15 cellular contexts compared by ENCODE assay signal in the genomic region with DNA sequence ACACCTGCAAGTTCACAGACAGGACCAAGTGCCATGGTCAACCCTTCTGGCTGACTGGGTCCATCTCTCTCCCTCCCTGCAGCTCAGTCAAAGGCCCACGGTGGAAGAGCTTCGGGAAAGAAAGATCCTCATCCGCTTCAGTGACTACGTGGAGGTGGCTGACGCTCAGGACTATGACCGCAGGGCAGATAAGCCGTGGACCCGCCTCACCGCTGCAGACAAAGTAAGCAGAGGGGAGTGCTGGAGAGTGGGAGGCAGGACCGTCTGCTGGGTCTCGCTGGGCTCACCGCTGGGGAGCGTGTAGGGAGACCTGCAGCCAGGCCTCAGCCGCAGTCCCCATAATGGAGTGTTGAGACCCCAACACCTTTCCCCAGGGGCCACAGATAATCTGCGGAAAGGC. TPM values are rescaled to one million over a fixed set of nuclear protein-coding genes. Genes with fewer than 3 reads are reported as not detected.
DNase-seq lines count a peak whose midpoint lies in the region; ATAC-seq lines count a peak whose summit lies in the region.
"Had no signal": no experiment of that assay in that cellular context is flagged by ENCODE, and none has a peak within 500 bp of the region (broad histone marks: within the 10 kb centered on the region; RNA-seq: fewer than 3 reads in every experiment).

No MANE protein-coding gene starts in this region.

- peak overlapping the region; percentile 27 for H3K27ac Mint-ChIP-seq in T-helper 1 cell treated with Interleukin-12 subunit alpha and Interleukin-12 subunit beta and Interleukin-4 antibody, amounts not matched to agents 30 μg/mL and 1 μg/mL, for 36 hours
- H3K27ac Mint-ChIP-seq in central memory CD8-positive, alpha-beta T cell (ENCODE audit: low read depth), result peak overlapping the region; percentile 36
- H3K27ac Mint-ChIP-seq in naive B cell, result peak overlapping the region in 4 of 6 donors; percentile 75 to 92 (median 78)
- H3K27ac Mint-ChIP-seq: CD4-positive, alpha-beta T cell had no signal

- ATAC-seq in central memory CD8-positive, alpha-beta T cell (replicated peaks; ENCODE audit: extremely low read depth, poor library complexity, severe bottlenecking), result no peak
- no peak for ATAC-seq in naive B cell (ENCODE audit: low read depth in 2 of 2)
- no peak for ATAC-seq in HG03457 (IDR thresholded peaks at IDR 0.05; ENCODE audit: unreplicated experiment)

- H3K9me3 Mint-ChIP-seq in T-helper 1 cell treated with Interleukin-12 subunit alpha and Interleukin-12 subunit beta and Interleukin-4 antibody, amounts not matched to agents 30 μg/mL and 1 μg/mL, for 36 hours, result peaks cover 26% of the 10 kb centered on the region
- peaks cover 5% of the 10 kb centered on the region for H3K9me3 Mint-ChIP-seq in central memory CD8-positive, alpha-beta T cell
- peaks cover 0 to 12% (median 0%) of the 10 kb centered on the region in 7 donors for H3K9me3 Mint-ChIP-seq in naive B cell

- H3K4me1 Mint-ChIP-seq in T-helper 1 cell treated with Interleukin-12 subunit alpha and Interleukin-12 subunit beta and Interleukin-4 antibody, amounts not matched to agents 30 μg/mL and 1 μg/mL, for 36 hours (ENCODE audit: low read depth), result no peaks in the 10 kb centered on the region
- H3K4me1 Mint-ChIP-seq in central memory CD8-positive, alpha-beta T cell, result no peaks in the 10 kb centered on the region
- peaks cover 49 to 85% (median 74%) of the 10 kb centered on the region in 3 donors for H3K4me1 Mint-ChIP-seq in naive B cell

- peaks cover 20% of the 10 kb centered on the region for H3K36me3 Mint-ChIP-seq in T-helper 1 cell treated with Interleukin-12 subunit alpha and Interleukin-12 subunit beta and Interleukin-4 antibody, amounts not matched to agents 30 μg/mL and 1 μg/mL, for 36 hours (ENCODE audit: low read depth)
- H3K36me3 Mint-ChIP-seq in central memory CD8-positive, alpha-beta T cell (ENCODE audit: insufficient read depth), result peaks cover 3% of the 10 kb centered on the region
- peaks cover 37 to 52% of the 10 kb centered on the region in 2 donors for H3K36me3 Mint-ChIP-seq in naive B cell

- H3K4me3 Mint-ChIP-seq in T-helper 1 cell treated with Interleukin-12 subunit alpha and Interleukin-12 subunit beta and Interleukin-4 antibody, amounts not matched to agents 30 μg/mL and 1 μg/mL, for 36 hours, result no peak overlapping the region
- H3K4me3 Mint-ChIP-seq in central memory CD8-positive, alpha-beta T cell, result no peak overlapping the region
- peak overlapping the region in 4 of 8 donors; percentile 4 to 57 (median 36) for H3K4me3 Mint-ChIP-seq in naive B cell
- H3K4me3 Mint-ChIP-seq: CD4-positive, alpha-beta T cell; H9 had no signal

- no peak for DNase-seq in T-helper 1 cell
- no peak for DNase-seq in central memory CD8-positive, alpha-beta T cell (ENCODE audit: low spot score in 2 of 2)
- DNase-seq in naive B cell, result no peak
- no peak for DNase-seq in HT-29 (ENCODE audit: low spot score)
- DNase-seq in AG08395 (ENCODE audit: low spot score), result no peak
- no peak for DNase-seq in T1000 (lab: John Stamatoyannopoulos, UW)
- DNase-seq: AML-193; Calu3; CD4-positive, alpha-beta T cell; DMS 273 treated with DMSO at 0.1 percent for 48 hours; GOT3; H9; KBM-7 had no signal

- no peaks in the 10 kb centered on the region for H3K27me3 Mint-ChIP-seq in T-helper 1 cell treated with Interleukin-12 subunit alpha and Interleukin-12 subunit beta and Interleukin-4 antibody, amounts not matched to agents 30 μg/mL and 1 μg/mL, for 36 hours (ENCODE audit: low read depth)
- H3K27me3 Mint-ChIP-seq in central memory CD8-positive, alpha-beta T cell, result no peaks in the 10 kb centered on the region
- no peaks in the 10 kb centered on the region for H3K27me3 Mint-ChIP-seq in naive B cell
- H3K27me3 Mint-ChIP-seq: CD4-positive, alpha-beta T cell had no signal

RNA-seq across cellular contexts. Expression of a gene that starts 45.0 kb away (rescaled TPM):
- 10 to 100 TPM; 21.9 to 50.4 (median 26.7) TPM for polyA plus RNA-seq in naive B cell (ENCODE audit: low read depth in 6 of 6)
- total RNA-seq in HT-29 (2014; rRNA removed; shearing (Covaris generic)), result 12.9 and 13.1 TPM in 2 replicates

Comparison
In these comparisons a context has a peak if more than half of its experiments do, and no peak if none do; other contexts are left out.
1. H3K27ac Mint-ChIP-seq: peak in every context shown above with its lines; median percentile 78 in naive B cell; 36 in central memory CD8-positive, alpha-beta T cell; 27 in T-helper 1 cell treated with Interleukin-12 subunit alpha and Interleukin-12 subunit beta and Interleukin-4 antibody, amounts not matched to agents 30 μg/mL and 1 μg/mL, for 36 hours.